14 cellular contexts compared by ENCODE assay signal in genomic region chr5:173680660-173681242, GRCh38.
DNase-seq lines count a peak whose midpoint lies in the region; ATAC-seq lines count a peak whose summit lies in the region.
"Had no signal": no experiment of that assay in that cellular context is flagged by ENCODE, and none has a peak within 500 bp of the region (broad histone marks: within the 10 kb centered on the region; RNA-seq: fewer than 3 reads in every experiment).

No MANE protein-coding gene starts in this region.

- DNase-seq in cerebellum (ENCODE audit: low spot score) (no peak), HuH-7 (ENCODE audit: low spot score) (no peak), NCI-H146 (lab: John Stamatoyannopoulos, UW) (no peak), amygdala (lab: John Stamatoyannopoulos, UW) (no peak)
- DNase-seq: activated CD4-positive, alpha-beta T cell treated with anti-CD3 and anti-CD28 coated beads for 4 hours; activated naive CD4-positive, alpha-beta T cell treated with anti-CD3 and anti-CD28 coated beads, Interleukin-2, amount 10 ng/mL, durations not matched to agents 7 days and 5 days; DMS 273 treated with DMSO at 0.1 percent for 48 hours; heart right ventricle; NCI-H2107; SHP77 had no signal

- peaks cover 15% of the 10 kb centered on the region for H3K4me1 ChIP-seq in BLaER1

- H3K27ac ChIP-seq in BLaER1, result no peak overlapping the region
- H3K27ac ChIP-seq: heart right ventricle had no signal

- no peak overlapping the region for H3K4me3 ChIP-seq in BLaER1
- H3K4me3 ChIP-seq: heart right ventricle had no signal

- H3K4me2 ChIP-seq in BLaER1, result peak overlapping the region; percentile 39

- H4K20me1 ChIP-seq in BLaER1, result no peaks in the 10 kb centered on the region

- H3K36me3 ChIP-seq in BLaER1, result no peaks in the 10 kb centered on the region
- H3K36me3 ChIP-seq: heart right ventricle had no signal

- ATAC-seq in GM19324 (IDR thresholded peaks at IDR 0.05; ENCODE audit: low FRiP score, unreplicated experiment) (peak; percentile 71), HG02763 (IDR thresholded peaks at IDR 0.05; ENCODE audit: unreplicated experiment) (peak; percentile 75), HG03571 (IDR thresholded peaks at IDR 0.05; ENCODE audit: unreplicated experiment) (peak; percentile 51)

- H3K27me3 ChIP-seq in BLaER1, result no peaks in the 10 kb centered on the region

- peaks cover 27% of the 10 kb centered on the region for H3K9me3 ChIP-seq in BLaER1

- no peak overlapping the region for H3K9ac ChIP-seq in BLaER1
